8 cellular contexts compared by ENCODE assay signal in the genomic region with DNA sequence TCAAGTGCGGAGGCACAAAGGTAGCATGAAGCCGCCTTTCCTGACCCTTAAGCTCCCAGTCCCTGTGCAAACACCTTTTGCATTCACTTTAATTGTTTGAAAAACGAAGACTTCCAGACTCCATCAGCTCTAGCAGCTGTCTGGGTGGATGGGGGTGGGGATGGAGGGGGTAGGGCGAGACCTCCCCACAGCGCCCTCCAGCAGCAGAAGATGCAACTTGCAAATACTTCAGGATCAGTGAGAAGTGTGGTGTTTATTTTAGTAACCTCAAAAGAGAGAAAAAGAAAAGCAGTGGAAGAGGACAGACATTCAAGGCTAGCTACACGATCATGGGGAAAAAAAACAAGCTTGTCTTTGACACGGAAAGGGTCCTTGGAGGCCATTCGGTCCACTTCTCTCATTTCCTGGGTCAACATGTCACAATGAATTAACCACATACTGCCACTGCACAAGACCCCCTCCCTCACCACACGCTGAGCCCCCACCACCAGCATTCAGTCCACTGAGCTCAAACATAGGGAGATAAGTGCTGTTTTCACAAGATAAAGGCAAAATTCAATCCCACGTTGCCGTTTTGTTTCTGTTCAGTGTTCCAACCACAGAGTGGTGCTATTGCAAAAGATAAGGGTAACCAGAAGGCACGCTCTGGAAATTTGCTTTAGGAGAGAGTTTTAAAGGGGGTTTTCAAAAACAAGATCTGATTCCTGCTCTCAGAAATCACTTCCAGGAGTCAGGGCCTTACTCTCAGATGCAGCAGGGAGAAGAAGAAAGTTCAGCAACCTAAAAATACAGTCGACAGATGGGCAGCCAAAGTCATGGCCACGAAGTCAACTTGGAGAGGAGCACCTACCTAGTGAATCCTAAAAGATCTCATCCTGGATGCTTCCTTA. TPM values are rescaled to one million over a fixed set of nuclear protein-coding genes. Genes with fewer than 3 reads are reported as not detected.
DNase-seq lines count a peak whose midpoint lies in the region; ATAC-seq, FAIRE-seq and TF ChIP-seq lines count a peak whose summit lies in the region.

No MANE protein-coding gene starts in this region.

- H3K4me1 ChIP-seq in HUES64 (ENCODE audit: insufficient read depth, low read length) (peaks cover 19% of the 10 kb centered on the region), adipocyte (ENCODE audit: control insufficient read depth, insufficient read depth, low read length) (peaks cover 14% of the 10 kb centered on the region), keratinocyte (ENCODE audit: control insufficient read depth, extremely low read depth, insufficient read depth, low read length) (no peaks in the 10 kb centered on the region), sigmoid colon (peaks cover 0 to 36% (median 32%) of the 10 kb centered on the region in 4 donors)

- H3K79me2 ChIP-seq in keratinocyte (ENCODE audit: control insufficient read depth, insufficient read depth, low read length) = no peaks in the 10 kb centered on the region

- ATAC-seq in stimulated activated naive CD8-positive, alpha-beta T cell treated with anti-CD3 and anti-CD28 coated beads, Interleukin-15, Interleukin-2, amounts not matched to agents 100 U/mL and 50 U/mL, for 24 hours = no peak

- H3K27ac ChIP-seq in HUES64 (ENCODE audit: low read depth, low read length) (no peak overlapping the region), keratinocyte (ENCODE audit: control insufficient read depth, insufficient read depth, low read length) (no peak overlapping the region), sigmoid colon (no peak overlapping the region)

- no peaks in the 10 kb centered on the region for H3K36me3 ChIP-seq in HUES64 (ENCODE audit: insufficient read depth, low read length)
- no peaks in the 10 kb centered on the region for H3K36me3 ChIP-seq in adipocyte (ENCODE audit: control insufficient read depth, insufficient read depth, low read length, severe bottlenecking)
- H3K36me3 ChIP-seq in keratinocyte (ENCODE audit: control insufficient read depth in 2 of 2, extremely low read depth in 1 of 2, insufficient read depth in 2 of 2, low read length in 2 of 2) = no peaks in the 10 kb centered on the region
- no peaks in the 10 kb centered on the region for H3K36me3 ChIP-seq in sigmoid colon

- no peak overlapping the region for H2AFZ ChIP-seq in keratinocyte (ENCODE audit: control insufficient read depth, low read length)

- H3K4me2 ChIP-seq in keratinocyte (ENCODE audit: control insufficient read depth, extremely low read depth, insufficient read depth, low read depth, low read length) = no peak overlapping the region

- no peak for TF ChIP-seq POLR2A in sigmoid colon (IDR thresholded peaks at IDR 0.05)

- dilution Hi-C loops in keratinocyte (cut with MboI; ENCODE audit: extremely low pct_ligation_motif_present, low sequenced_read_pairs) = no loop called here

- in situ Hi-C loops in ACHN (cut with HindIII; ENCODE audit: low pct_ligation_motif_present, low pct_unique_long_range_greater_than_20kb, low sequenced_read_pairs) = no loop called here

- H3K9ac ChIP-seq in HUES64 (ENCODE audit: low read depth, low read length) (0 out of 2 replicates have a peak overlapping the region, but pooled peaks have one; percentile 12), adipocyte (ENCODE audit: low read length) (peak overlapping the region; percentile 23), keratinocyte (ENCODE audit: control insufficient read depth, extremely low read depth, insufficient read depth, low read length) (no peak overlapping the region)

- TF ChIP-seq EP300 in sigmoid colon (IDR thresholded peaks at IDR 0.05) = no peak

- no peaks in the 10 kb centered on the region for H4K20me1 ChIP-seq in keratinocyte (ENCODE audit: control insufficient read depth, extremely low read depth, insufficient read depth, low read length)

- H3K9me3 ChIP-seq in HUES64 (ENCODE audit: insufficient read depth, low read depth, low read length) = no peaks in the 10 kb centered on the region
- no peaks in the 10 kb centered on the region for H3K9me3 ChIP-seq in adipocyte (ENCODE audit: control insufficient read depth, low read length)
- H3K9me3 ChIP-seq in keratinocyte (ENCODE audit: control insufficient read depth, low read depth, low read length) = no peaks in the 10 kb centered on the region
- H3K9me3 ChIP-seq in sigmoid colon = no peaks in the 10 kb centered on the region

- peak overlapping the region; percentile 44 for H3K4me3 ChIP-seq in HUES64 (ENCODE audit: low read length)
- peak overlapping the region; percentile 35 for H3K4me3 ChIP-seq in adipocyte (ENCODE audit: low read length)
- H3K4me3 ChIP-seq in keratinocyte (ENCODE audit: control insufficient read depth in 2 of 3, extremely low read depth in 1 of 3, insufficient read depth in 2 of 3, low read depth in 1 of 3, low read length in 3 of 3) = no peak overlapping the region
- no peak overlapping the region for H3K4me3 ChIP-seq in sigmoid colon

- peak; percentile 76 for FAIRE-seq in keratinocyte (lab: Jason Lieb, UNC)

- peaks cover 47% of the 10 kb centered on the region for H3K27me3 ChIP-seq in HUES64 (ENCODE audit: insufficient read depth, low read length)
- peaks cover 55% of the 10 kb centered on the region for H3K27me3 ChIP-seq in adipocyte (replicated peaks; ENCODE audit: control insufficient read depth, insufficient read depth, low read length)
- peaks cover 58% of the 10 kb centered on the region for H3K27me3 ChIP-seq in keratinocyte (ENCODE audit: control insufficient read depth, extremely low read depth, insufficient read depth, low read length)
- peaks cover 21 to 61% (median 38%) of the 10 kb centered on the region in 3 donors for H3K27me3 ChIP-seq in sigmoid colon

- intact Hi-C loops in sigmoid colon (cut with DNase I) = no loop called here

- peak; percentile 73 for DNase-seq in ACHN
- DNase-seq in adipocyte (ENCODE audit: low read depth) = peak; percentile 86
- DNase-seq in keratinocyte (ENCODE audit: low read depth, low spot score) = no peak
- no peak for DNase-seq in stimulated activated naive CD8-positive, alpha-beta T cell treated with anti-CD3 and anti-CD28 coated beads, Interleukin-15, Interleukin-2, amounts not matched to agents 100 U/mL and 50 U/mL, for 24 hours
- DNase-seq in sigmoid colon = no peak
- no peak for DNase-seq in stimulated activated CD8-positive, alpha-beta memory T cell treated with anti-CD3 and anti-CD28 coated beads, Interleukin-4, amount 100 ng/mL, for 48 hours
- no peak for DNase-seq in UCSD-AML1 (lab: John Stamatoyannopoulos, UW; ENCODE audit: unreplicated experiment)

- no peaks in the 10 kb centered on the region for H3K9me1 ChIP-seq in keratinocyte (ENCODE audit: control insufficient read depth, extremely low read depth, insufficient read depth, low read length)

- TF ChIP-seq CTCF in keratinocyte (optimal IDR thresholded peaks at IDR 0.05 in 1 of 3, IDR thresholded peaks at IDR 0.05 in 1 of 3, conservative IDR thresholded peaks at IDR 0.05 in 1 of 3; ENCODE audit: extremely low read depth in 1 of 3, insufficient read depth in 2 of 3, low read length in 3 of 3) (peak; percentile 22 to 48 (median 45)), sigmoid colon (IDR thresholded peaks at IDR 0.05) (peak in 2 of 4 experiments; percentile 16 to 27)

- WGBS in HUES64 = 11% methylated on average over 14 of the region's 14 CpGs
- WGBS in sigmoid colon, 2 donors = 22 to 28% methylated on average over 14 of the region's 14 CpGs

RNA-seq across cellular contexts. Expression of a gene that starts 3.3 kb away (rescaled TPM):
- 1.8 TPM for polyA plus RNA-seq in HUES64 (2013, experiment 1 of 2)
- polyA plus RNA-seq in HUES64 (2013, experiment 2 of 2) = 1.8 TPM
- not detected in 3 replicates for polyA plus RNA-seq in keratinocyte
- 0.79 TPM for polyA plus RNA-seq in keratinocyte (2011; ENCODE audit: low read depth)
- not detected in 2 replicates for polyA plus RNA-seq in keratinocyte (2011; cell fraction: cytosol; rRNA removed)
- not detected in 2 replicates for polyA plus RNA-seq in keratinocyte (2011; cell fraction: nucleus; rRNA removed)
- polyA plus RNA-seq in keratinocyte (2012; ENCODE audit: low replicate concordance) = not detected in 2 replicates
- not detected in 3 replicates for polyA minus RNA-seq in keratinocyte
- not detected for polyA minus RNA-seq in keratinocyte (2011; cell fraction: cytosol; rRNA and poly(A)+ RNA removed)
- not detected in 2 replicates for polyA minus RNA-seq in keratinocyte (2011; cell fraction: nucleus; rRNA and poly(A)+ RNA removed)
- 1 to 10 TPM in 1 of 4 donors, under 1 TPM in 3; 0.71 to 1.8 (median 0.89) TPM for total RNA-seq in sigmoid colon
- polyA plus RNA-seq in sigmoid colon = 1 to 10 TPM in 1 of 3 donors, not detected in 2; 1.1 TPM

Comparison
In these comparisons a context has a peak if more than half of its experiments do, and no peak if none do; other contexts are left out.
1. DNase-seq: peak in ACHN (single experiment) and adipocyte (single experiment); none in keratinocyte (single experiment), stimulated activated naive CD8-positive, alpha-beta T cell treated with anti-CD3 and anti-CD28 coated beads, Interleukin-15, Interleukin-2, amounts not matched to agents 100 U/mL and 50 U/mL, for 24 hours (single experiment), sigmoid colon (single experiment), stimulated activated CD8-positive, alpha-beta memory T cell treated with anti-CD3 and anti-CD28 coated beads, Interleukin-4, amount 100 ng/mL, for 48 hours (single experiment) and UCSD-AML1 (single experiment).
2. H3K4me3 ChIP-seq: peak in HUES64 (single experiment) and adipocyte (single experiment); none in keratinocyte (0 of 3) and sigmoid colon (0 of 4).